In genomic region chr16:22763655-22764054, GRCh38 we compare ENCODE assay signal across 1 cellular context.
TF ChIP-seq lines count a peak whose summit lies in the region.

No MANE protein-coding gene starts in this region.

TF ChIP-seq in SK-N-SH, 30 proteins besides CTCF, POLR2A, EP300 and RAD21:
- TF ChIP-seq MAX (IDR thresholded peaks at IDR 0.05; ENCODE audit: low read depth) (no peak), JUND (IDR thresholded peaks at IDR 0.05) (no peak), REST (IDR thresholded peaks at IDR 0.05; ENCODE audit: low read depth, low read length) (no peak), CHD2 (IDR thresholded peaks at IDR 0.05; ENCODE audit: low read length, partially characterized antibody) (peak; percentile 64), FOXM1 (IDR thresholded peaks at IDR 0.05; ENCODE audit: low read depth) (no peak)
